8 cellular contexts compared by ENCODE assay signal in genomic region chr17:30956764-30957374, GRCh38. TPM values are rescaled to one million over a fixed set of nuclear protein-coding genes. Genes with fewer than 3 reads are reported as not detected.
DNase-seq lines count a peak whose midpoint lies in the region; TF ChIP-seq lines count a peak whose summit lies in the region.
"Had no signal": no experiment of that assay in that cellular context is flagged by ENCODE, and none has a peak within 500 bp of the region (broad histone marks: within the 10 kb centered on the region; RNA-seq: fewer than 3 reads in every experiment).

No MANE protein-coding gene starts in this region.

- H2BK5ac ChIP-seq in mesenchymal stem cell (ENCODE audit: low read depth, low read length, poor library complexity, severe bottlenecking), result no peak overlapping the region

- H2AK5ac ChIP-seq in mesenchymal stem cell (ENCODE audit: low read length, severe bottlenecking), result no peak overlapping the region

- H3K79me2 ChIP-seq in OCI-LY7 (ENCODE audit: insufficient read depth, low read depth, low read length), result no peaks in the 10 kb centered on the region

- H3K27ac ChIP-seq in OCI-LY7 (ENCODE audit: low read depth, low read length, poor library complexity, severe bottlenecking), result peak overlapping the region; percentile 1
- H3K27ac ChIP-seq in ectodermal cell (ENCODE audit: insufficient read depth, low read depth, low read length, poor library complexity, severe bottlenecking), result peak overlapping the region; percentile 18
- H3K27ac ChIP-seq in mesenchymal stem cell (ENCODE audit: low read length, poor library complexity, severe bottlenecking), result no peak overlapping the region
- peak overlapping the region; percentile 29 to 53 (median 48) for H3K27ac ChIP-seq in transverse colon

- H4K20me1 ChIP-seq in OCI-LY7 (ENCODE audit: insufficient read depth, low read length), result no peaks in the 10 kb centered on the region

- peak overlapping the region; percentile 25 for H3K9ac ChIP-seq in mesenchymal stem cell (ENCODE audit: low read length)

- H3K79me1 ChIP-seq in mesenchymal stem cell (replicated peaks; ENCODE audit: low read length, poor library complexity, severe bottlenecking), result no peaks in the 10 kb centered on the region

- TF ChIP-seq EP300 in transverse colon (IDR thresholded peaks at IDR 0.05; ENCODE audit: low read depth), result no peak

- H2BK120ac ChIP-seq in mesenchymal stem cell (ENCODE audit: low read depth, low read length), result no peak overlapping the region

- H2BK12ac ChIP-seq in mesenchymal stem cell (ENCODE audit: low read length in 2 of 2), result no peak overlapping the region

- H2AFZ ChIP-seq in OCI-LY7 (ENCODE audit: low read length) (peak overlapping the region; percentile 71), mesenchymal stem cell (ENCODE audit: low read depth, low read length) (peak overlapping the region; percentile 43)

- DNase-seq in OCI-LY7 (ENCODE audit: low spot score) (no peak), mesenchymal stem cell (peak; percentile 34), transverse colon (no peak), HAP-1 (ENCODE audit: low spot score in 2 of 2) (no peak), Ammon's horn (ENCODE audit: low spot score) (no peak)
- no peak for DNase-seq in stimulated activated CD8-positive, alpha-beta memory T cell treated with anti-CD3 and anti-CD28 coated beads, Interleukin-4, amount 100 ng/mL, for 48 hours
- DNase-seq: activated CD4-positive, alpha-beta T cell treated with anti-CD3 and anti-CD28 coated beads for 48 hours had no signal

- no peak overlapping the region for H4K91ac ChIP-seq in mesenchymal stem cell (ENCODE audit: low read length)

- no peaks in the 10 kb centered on the region for H3K9me2 ChIP-seq in OCI-LY7 (ENCODE audit: insufficient read depth, low read length)

- TF ChIP-seq CTCF in OCI-LY7 (conservative IDR thresholded peaks at IDR 0.05; ENCODE audit: low read length) (0 out of 2 replicates have a peak, but pooled peaks have one; percentile 11), transverse colon (IDR thresholded peaks at IDR 0.05) (no peak)

- POLR2A ChIA-PET in OCI-LY7 (lab: Charles Lee), result no interaction called here

- peak overlapping the region in 1 of 2 experiments; percentile 34 for H3K18ac ChIP-seq in mesenchymal stem cell (ENCODE audit: low read depth in 1 of 2, low read length in 2 of 2)

- H3K4me1 ChIP-seq in OCI-LY7 (ENCODE audit: insufficient read depth, low read length, poor library complexity, severe bottlenecking) (peaks cover 77% of the 10 kb centered on the region), ectodermal cell (ENCODE audit: control insufficient read depth, insufficient read depth, low read length) (peaks cover 6% of the 10 kb centered on the region), mesenchymal stem cell (ENCODE audit: control insufficient read depth, insufficient read depth, low read depth, low read length) (peaks cover 4% of the 10 kb centered on the region), transverse colon (peaks cover 0 to 5% (median 0%) of the 10 kb centered on the region in 4 donors), HAP-1 (no peaks in the 10 kb centered on the region)

- H3K14ac ChIP-seq in mesenchymal stem cell (ENCODE audit: low read length in 2 of 2), result no peak overlapping the region

- BruUV-seq in OCI-LY7 (replicated peaks; lab: Mats Ljungman, UMichigan), result no TSS peak

- H3K27me3 ChIP-seq in ectodermal cell (ENCODE audit: control insufficient read depth, insufficient read depth, low read length, poor library complexity, severe bottlenecking) (no peaks in the 10 kb centered on the region), mesenchymal stem cell (ENCODE audit: control insufficient read depth in 1 of 2, insufficient read depth in 1 of 2, low read length in 2 of 2) (peaks cover 0 to 5% of the 10 kb centered on the region in 2 experiments), transverse colon (no peaks in the 10 kb centered on the region), HAP-1 (ENCODE audit: low read depth) (no peaks in the 10 kb centered on the region)

- WGBS in ectodermal cell, 2 experiments, result 53 to 58% methylated on average over 8 of the region's 8 CpGs
- 54% methylated on average over 8 of the region's 8 CpGs for WGBS in mesenchymal stem cell
- WGBS in transverse colon (ENCODE audit: low coverage in 1 of 2), 2 donors, result 57 to 67% methylated on average over 3 to 8 of the region's 8 CpGs

- no peak overlapping the region for H4K8ac ChIP-seq in mesenchymal stem cell (ENCODE audit: low read length)

- H3K4ac ChIP-seq in mesenchymal stem cell (ENCODE audit: low read depth in 1 of 2, low read length in 2 of 2), result no peak overlapping the region

- H2BK15ac ChIP-seq in mesenchymal stem cell (ENCODE audit: low read depth, poor library complexity, severe bottlenecking), result no peak overlapping the region

- no peak for TF ChIP-seq POLR2A in transverse colon (IDR thresholded peaks at IDR 0.05)

- H3K4me3 ChIP-seq in OCI-LY7 (ENCODE audit: low read depth, low read length, poor library complexity, severe bottlenecking), result no peak overlapping the region
- no peak overlapping the region for H3K4me3 ChIP-seq in ectodermal cell (ENCODE audit: insufficient read depth, low read depth, low read length)
- no peak overlapping the region for H3K4me3 ChIP-seq in mesenchymal stem cell (ENCODE audit: insufficient read depth in 1 of 2, low read depth in 1 of 2, low read length in 2 of 2)
- H3K4me3 ChIP-seq in transverse colon, result no peak overlapping the region
- no peak overlapping the region for H3K4me3 ChIP-seq in HAP-1

- CTCF ChIA-PET in OCI-LY7 (lab: Charles Lee; ENCODE audit: unreplicated experiment), result no interaction called here

- H3K23ac ChIP-seq in mesenchymal stem cell (ENCODE audit: low read length in 2 of 2), result no peak overlapping the region

- intact Hi-C loops in OCI-LY7 (cut with micrococcal nuclease; ENCODE audit: unreplicated experiment) (no loop called here), transverse colon (cut with DNase I; ENCODE audit: low total_unique reads) (no loop called here)

- H3K4me2 ChIP-seq in OCI-LY7 (ENCODE audit: low read length) (peak overlapping the region; percentile 48), mesenchymal stem cell (ENCODE audit: low read length, poor library complexity, severe bottlenecking) (no peak overlapping the region)

- in situ Hi-C loops in transverse colon (cut with MboI; ENCODE audit: low pct_ligation_motif_present in 1 of 4, low pct_unique_long_range_greater_than_20kb in 1 of 4, low sequenced_read_pairs in 3 of 4), result no loop called here
- in situ Hi-C loops in HAP-1 (cut with MboI; ENCODE audit: low sequenced_read_pairs), result no loop called here

- H3K9me3 ChIP-seq in OCI-LY7 (ENCODE audit: low read length), result 0 out of 2 replicates have a peak, but pooled peaks cover 6% of the 10 kb centered on the region
- H3K9me3 ChIP-seq in ectodermal cell (ENCODE audit: control insufficient read depth, low read length), result no peaks in the 10 kb centered on the region
- no peaks in the 10 kb centered on the region for H3K9me3 ChIP-seq in mesenchymal stem cell (ENCODE audit: control insufficient read depth, low read length)
- H3K9me3 ChIP-seq in transverse colon, result no peaks in the 10 kb centered on the region
- no peaks in the 10 kb centered on the region for H3K9me3 ChIP-seq in HAP-1

- H3K36me3 ChIP-seq in OCI-LY7 (ENCODE audit: insufficient read depth, low read length) (no peaks in the 10 kb centered on the region), ectodermal cell (ENCODE audit: control insufficient read depth, insufficient read depth, low read length) (no peaks in the 10 kb centered on the region), mesenchymal stem cell (ENCODE audit: control insufficient read depth in 1 of 2, insufficient read depth in 2 of 2, low read depth in 1 of 2, low read length in 2 of 2) (peaks cover 0 to 2% of the 10 kb centered on the region in 2 experiments), transverse colon (no peaks in the 10 kb centered on the region), HAP-1 (replicated peaks) (peaks cover 6% of the 10 kb centered on the region)

RNA-seq across cellular contexts. Expression of gene RNF135, which starts 14.0 kb away (rescaled TPM):
- not detected in 2 replicates for total RNA-seq in OCI-LY7 (2014; rRNA removed; shearing (Covaris generic))
- total RNA-seq in OCI-LY7 (2022) (0.29 TPM in 1 of 2 replicates, not detected in the other), transverse colon (10 to 100 TPM in 3 of 4 donors, 1 to 10 TPM in 1; 9.0 to 34.1 (median 25.0) TPM)
- 15.0 TPM for polyA plus RNA-seq in ectodermal cell (2013, experiment 1 of 4)
- 11.6 TPM for polyA plus RNA-seq in ectodermal cell (2013, experiment 2 of 4)
- polyA plus RNA-seq in ectodermal cell (2013, experiment 3 of 4), result 11.2 TPM
- 13.1 TPM for polyA plus RNA-seq in ectodermal cell (2013, experiment 4 of 4)
- 7.8 TPM for polyA plus RNA-seq in mesenchymal stem cell (2013, experiment 1 of 2)
- polyA plus RNA-seq in mesenchymal stem cell (2013, experiment 2 of 2), result 7.4 TPM

RNA-seq across cellular contexts. Expression of gene ADAP2, which starts 35.1 kb away (rescaled TPM):
- 1.4 TPM in 1 of 2 replicates, not detected in the other for total RNA-seq in OCI-LY7 (2014; rRNA removed; shearing (Covaris generic))
- total RNA-seq in OCI-LY7 (2022) (2.6 and 2.8 TPM in 2 replicates), transverse colon (10 to 100 TPM in 2 of 4 donors, 1 to 10 TPM in 1, not detected in 1; 8.6 to 12.3 (median 11.9) TPM)
- 3.0 TPM for polyA plus RNA-seq in ectodermal cell (2013, experiment 1 of 4)
- polyA plus RNA-seq in ectodermal cell (2013, experiment 2 of 4), result 1.3 TPM
- polyA plus RNA-seq in ectodermal cell (2013, experiment 3 of 4), result 0.53 TPM
- 0.65 TPM for polyA plus RNA-seq in ectodermal cell (2013, experiment 4 of 4)
- polyA plus RNA-seq in mesenchymal stem cell (2013, experiment 1 of 2), result 10.4 TPM
- 11.5 TPM for polyA plus RNA-seq in mesenchymal stem cell (2013, experiment 2 of 2)

RNA-seq across cellular contexts. Expression of gene TEFM, which starts 50.8 kb away (rescaled TPM):
- total RNA-seq in OCI-LY7 (2014; rRNA removed; shearing (Covaris generic)), result 13.1 and 14.8 TPM in 2 replicates
- total RNA-seq in OCI-LY7 (2022) (14.9 and 19.9 TPM in 2 replicates), transverse colon (10 to 100 TPM in 2 of 4 donors, 1 to 10 TPM in 2; 1.8 to 15.0 (median 8.9) TPM)
- polyA plus RNA-seq in ectodermal cell (2013, experiment 1 of 4), result 19.2 TPM
- polyA plus RNA-seq in ectodermal cell (2013, experiment 2 of 4), result 19.7 TPM
- polyA plus RNA-seq in ectodermal cell (2013, experiment 3 of 4), result 15.7 TPM
- polyA plus RNA-seq in ectodermal cell (2013, experiment 4 of 4), result 18.3 TPM
- polyA plus RNA-seq in mesenchymal stem cell (2013, experiment 1 of 2), result 12.5 TPM
- polyA plus RNA-seq in mesenchymal stem cell (2013, experiment 2 of 2), result 12.6 TPM

Comparison
In these comparisons a context has a peak if more than half of its experiments do, and no peak if none do; other contexts are left out.
1. RNA of gene RNF135, which starts 14.0 kb away (total RNA-seq): 9.0 to 34.1 TPM in transverse colon; 0.29 TPM in OCI-LY7; every median in the first group is over 4 times any median in the second.